In the genomic region with DNA sequence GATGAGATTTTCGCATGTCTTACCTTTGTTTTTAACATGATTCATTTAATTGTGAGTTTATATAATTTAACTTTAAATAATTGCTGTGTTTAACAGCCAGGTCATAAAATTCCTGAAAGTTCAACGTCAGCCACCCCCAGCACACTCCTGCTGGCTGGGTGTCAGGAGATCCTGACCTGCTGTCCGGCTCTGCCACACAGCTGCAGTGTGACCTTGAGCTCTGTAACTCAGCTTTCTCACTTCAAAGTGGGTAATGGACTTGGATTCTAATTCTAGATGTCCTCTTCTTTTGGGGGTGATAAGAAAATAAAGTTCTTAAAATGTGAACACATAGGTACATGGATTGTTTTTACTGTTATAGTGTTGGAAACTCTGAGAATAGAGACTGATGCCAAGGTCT, we compare ENCODE assay signal across 20 cellular contexts. TPM values are rescaled to one million over a fixed set of nuclear protein-coding genes. Genes with fewer than 3 reads are reported as not detected.
A peak's percentile ranks its signal among the peaks of the same experiment; 100 is the strongest.
DNase-seq lines count a peak whose midpoint lies in the region; ATAC-seq and TF ChIP-seq lines count a peak whose summit lies in the region.
"Had no signal": no experiment of that assay in that cellular context is flagged by ENCODE, and none has a peak within 500 bp of the region (broad histone marks: within the 10 kb centered on the region; RNA-seq: fewer than 3 reads in every experiment).

No MANE protein-coding gene starts in this region.

- TF ChIP-seq POLR2A in testis (IDR thresholded peaks at IDR 0.05) = no peak

- DNase-seq in heart right ventricle (peak in 1 of 2 donors; percentile 28), Right ventricle myocardium inferior (ENCODE audit: missing footprints) (no peak), left ventricle myocardium superior (peak; percentile 52), testis (peak; percentile 62), neural progenitor cell (ENCODE audit: low spot score) (no peak)
- DNase-seq in effector memory CD8-positive, alpha-beta T cell = no peak
- DNase-seq: ACHN; BE2C; C1 segment of cervical spinal cord; CD4-positive, CD25-positive, alpha-beta regulatory T cell; CD8-positive, alpha-beta memory T cell; COR-L47; DMS 273 treated with DMSO at 0.1 percent for 48 hours; DMS53; DND-41; EL had no signal

- peak in 1 of 2 donors; percentile 29 for TF ChIP-seq RAD21 in liver (IDR thresholded peaks at IDR 0.05)

- H3K36me3 Mint-ChIP-seq in effector memory CD8-positive, alpha-beta T cell (ENCODE audit: insufficient read depth) = peaks cover 32% of the 10 kb centered on the region
- peaks cover 9% of the 10 kb centered on the region for H3K36me3 Mint-ChIP-seq in neural progenitor cell

- H3K4me2 ChIP-seq in neural progenitor cell = no peak overlapping the region

- H3K9me3 ChIP-seq in heart right ventricle = no peaks in the 10 kb centered on the region
- H3K9me3 ChIP-seq in liver (ENCODE audit: control insufficient read depth in 4 of 4, low read length in 3 of 4) = no peaks in the 10 kb centered on the region
- H3K9me3 ChIP-seq in testis = no peaks in the 10 kb centered on the region
- no peaks in the 10 kb centered on the region for H3K9me3 ChIP-seq in neural progenitor cell (ENCODE audit: low read depth)
- H3K9me3 ChIP-seq: BE2C had no signal

- 54 to 71% methylated on average over 3 of the region's 3 CpGs for WGBS in heart right ventricle, 2 donors
- 50% methylated on average over 3 of the region's 3 CpGs for WGBS in liver
- 41 to 52% methylated on average over 3 of the region's 3 CpGs for WGBS in testis, 2 donors

- H3K27ac Mint-ChIP-seq in effector memory CD8-positive, alpha-beta T cell = no peak overlapping the region
- H3K27ac Mint-ChIP-seq in neural progenitor cell = no peak overlapping the region
- H3K27ac Mint-ChIP-seq: CD4-positive, CD25-positive, alpha-beta regulatory T cell; H9 had no signal

- no peaks in the 10 kb centered on the region for H3F3A ChIP-seq in neural progenitor cell (ENCODE audit: low read depth)

- H3K27me3 Mint-ChIP-seq in effector memory CD8-positive, alpha-beta T cell = no peaks in the 10 kb centered on the region
- H3K27me3 Mint-ChIP-seq in neural progenitor cell (ENCODE audit: insufficient read depth, low read depth) = peaks cover 3% of the 10 kb centered on the region
- H3K27me3 Mint-ChIP-seq: CD4-positive, CD25-positive, alpha-beta regulatory T cell; CD8-positive, alpha-beta memory T cell had no signal

- peaks cover 0 to 56% (median 26%) of the 10 kb centered on the region in 9 donors for H3K4me1 ChIP-seq in heart right ventricle
- peaks cover 12 to 33% (median 26%) of the 10 kb centered on the region in 4 donors for H3K4me1 ChIP-seq in liver (ENCODE audit: control insufficient read depth in 4 of 4, insufficient read depth in 4 of 4, low read length in 3 of 4)
- H3K4me1 ChIP-seq in testis = peaks cover 22% of the 10 kb centered on the region
- H3K4me1 ChIP-seq in neural progenitor cell = no peaks in the 10 kb centered on the region

- intact Hi-C loops in heart right ventricle (cut with DNase I) (no loop called here), Right ventricle myocardium inferior (cut with DNase I) (no loop called here), left ventricle myocardium superior (cut with micrococcal nuclease) (no loop called here), testis (cut with DNase I; ENCODE audit: low total_unique reads) (no loop called here)

- no peaks in the 10 kb centered on the region for H3K9me3 Mint-ChIP-seq in effector memory CD8-positive, alpha-beta T cell
- H3K9me3 Mint-ChIP-seq in neural progenitor cell = no peaks in the 10 kb centered on the region
- H3K9me3 Mint-ChIP-seq: CD4-positive, CD25-positive, alpha-beta regulatory T cell; CD8-positive, alpha-beta memory T cell; H9 had no signal

- H3K27ac ChIP-seq in heart right ventricle = peak overlapping the region in 2 of 10 donors; percentile 25 to 38
- peak overlapping the region; percentile 28 to 35 for H3K27ac ChIP-seq in liver (ENCODE audit: low read depth in 1 of 2, low read length in 2 of 2)
- H3K27ac ChIP-seq in testis = no peak overlapping the region
- H3K27ac ChIP-seq in neural progenitor cell = no peak overlapping the region

- no peak overlapping the region for H3K4me3 ChIP-seq in heart right ventricle
- H3K4me3 ChIP-seq in liver (ENCODE audit: low read depth in 1 of 3, low read length in 3 of 3) = no peak overlapping the region
- no peak overlapping the region for H3K4me3 ChIP-seq in testis
- H3K4me3 ChIP-seq in neural progenitor cell = no peak overlapping the region
- H3K4me3 ChIP-seq: GM12878 had no signal

- peak overlapping the region in 1 of 2 donors; percentile 39 for H3K9ac ChIP-seq in liver (ENCODE audit: low read depth in 1 of 2, low read length in 2 of 2)
- no peak overlapping the region for H3K9ac ChIP-seq in neural progenitor cell

- no peak overlapping the region for H2AFZ ChIP-seq in neural progenitor cell (replicated peaks)

- H3K27me3 ChIP-seq in heart right ventricle (no peaks in the 10 kb centered on the region), liver (ENCODE audit: control insufficient read depth in 4 of 4, insufficient read depth in 4 of 4, low read length in 3 of 4) (no peaks in the 10 kb centered on the region), testis (no peaks in the 10 kb centered on the region), neural progenitor cell (no peaks in the 10 kb centered on the region)
- H3K27me3 ChIP-seq: BE2C had no signal

- H4K20me1 ChIP-seq in neural progenitor cell (ENCODE audit: low read depth) = no peaks in the 10 kb centered on the region

- peaks cover 0 to 61% (median 14%) of the 10 kb centered on the region in 9 donors for H3K36me3 ChIP-seq in heart right ventricle
- H3K36me3 ChIP-seq in liver (ENCODE audit: control insufficient read depth in 4 of 4, insufficient read depth in 3 of 4, low read depth in 1 of 4, low read length in 3 of 4) = peaks cover 0 to 19% (median 4%) of the 10 kb centered on the region in 4 donors
- no peaks in the 10 kb centered on the region for H3K36me3 ChIP-seq in testis (ENCODE audit: low read depth, missing control alignments)
- H3K36me3 ChIP-seq in neural progenitor cell = no peaks in the 10 kb centered on the region

- H3K4me3 Mint-ChIP-seq in effector memory CD8-positive, alpha-beta T cell = no peak overlapping the region
- no peak overlapping the region for H3K4me3 Mint-ChIP-seq in neural progenitor cell
- H3K4me3 Mint-ChIP-seq: CD4-positive, CD25-positive, alpha-beta regulatory T cell; CD8-positive, alpha-beta memory T cell; H9 had no signal

- no peak for TF ChIP-seq CTCF in heart right ventricle (IDR thresholded peaks at IDR 0.05)
- TF ChIP-seq CTCF in liver (IDR thresholded peaks at IDR 0.05; ENCODE audit: low read depth, low read length, missing input control) = no peak
- TF ChIP-seq CTCF in testis (IDR thresholded peaks at IDR 0.05) = no peak
- no peak for TF ChIP-seq CTCF in neural progenitor cell (IDR thresholded peaks at IDR 0.05)

- H3K79me2 ChIP-seq in neural progenitor cell (ENCODE audit: low read depth) = no peaks in the 10 kb centered on the region

- peaks cover 17 to 30% of the 10 kb centered on the region in 2 donors for H3K4me1 Mint-ChIP-seq in effector memory CD8-positive, alpha-beta T cell (ENCODE audit: low read depth in 2 of 2)
- H3K4me1 Mint-ChIP-seq in neural progenitor cell = peaks cover 14% of the 10 kb centered on the region
- H3K4me1 Mint-ChIP-seq: H9 had no signal

- ATAC-seq in heart right ventricle (peak in 6 of 8 donors; percentile 60 to 69 (median 64)), Right ventricle myocardium inferior (no peak), left ventricle myocardium superior (peak; percentile 72)
- ATAC-seq in effector memory CD8-positive, alpha-beta T cell (replicated peaks) = no peak
- ATAC-seq: GM12878 had no signal

TF ChIP-seq in liver, 16 proteins besides CTCF, POLR2A, EP300 and RAD21 (continues in another document):
- peak; percentile 31 for TF ChIP-seq NR2F2 (IDR thresholded peaks at IDR 0.05)

RNA-seq across cellular contexts. Expression of a gene that starts 10.9 kb away (rescaled TPM):
- total RNA-seq in heart right ventricle (10 to 100 TPM; 30.7 to 49.6 (median 35.3) TPM), Right ventricle myocardium inferior (39.5 TPM), left ventricle myocardium superior (41.9 TPM), liver (10 to 100 TPM; 19.3 to 35.0 TPM), testis (10 to 100 TPM; 74.0 to 84.1 TPM), neural progenitor cell (ENCODE audit: low replicate concordance) (17.6 and 19.5 TPM in 2 replicates)
- polyA plus RNA-seq in heart right ventricle (10 to 100 TPM; 19.9 to 24.6 TPM), liver (10 to 100 TPM; 12.6 to 21.1 TPM), testis (ENCODE audit: insufficient read depth, low read depth, low replicate concordance) (54.2 TPM)

RNA-seq across cellular contexts. Expression of a gene that starts 11.6 kb away (rescaled TPM):
- total RNA-seq in heart right ventricle = 10 to 100 TPM in 8 of 10 donors, 1 to 10 TPM in 2; 7.2 to 16.7 (median 11.4) TPM
- 1 to 10 TPM; 4.2 to 4.6 TPM for polyA plus RNA-seq in heart right ventricle
- total RNA-seq in Right ventricle myocardium inferior = 12.3 TPM
- 9.7 TPM for total RNA-seq in left ventricle myocardium superior
- total RNA-seq in liver = 10 to 100 TPM; 31.8 to 35.4 TPM
- polyA plus RNA-seq in liver = 10 to 100 TPM; 14.1 to 16.6 TPM
- 10 to 100 TPM; 69.3 to 82.9 TPM for total RNA-seq in testis
- polyA plus RNA-seq in testis (ENCODE audit: insufficient read depth, low read depth, low replicate concordance) = 30.8 TPM
- total RNA-seq in neural progenitor cell (ENCODE audit: low replicate concordance) = 41.0 and 45.0 TPM in 2 replicates

RNA-seq across cellular contexts. Expression of a gene that starts 17.8 kb away (rescaled TPM):
- total RNA-seq in heart right ventricle = 10 to 100 TPM; 32.2 to 47.5 (median 41.5) TPM
- polyA plus RNA-seq in heart right ventricle = 10 to 100 TPM; 48.8 to 49.5 TPM
- total RNA-seq in Right ventricle myocardium inferior = 36.8 TPM
- 39.5 TPM for total RNA-seq in left ventricle myocardium superior
- total RNA-seq in liver = 10 to 100 TPM; 25.3 to 26.8 TPM
- polyA plus RNA-seq in liver = 10 to 100 TPM; 22.1 to 34.3 TPM
- total RNA-seq in testis = 10 to 100 TPM; 85.0 to 86.9 TPM
- polyA plus RNA-seq in testis (ENCODE audit: insufficient read depth, low read depth, low replicate concordance) = 94.0 TPM
- 76.0 and 109 TPM in 2 replicates for total RNA-seq in neural progenitor cell (ENCODE audit: low replicate concordance)

RNA-seq across cellular contexts. Expression of a gene that starts 18.0 kb away (rescaled TPM):
- 10 to 100 TPM; 26.6 to 52.2 (median 42.5) TPM for total RNA-seq in heart right ventricle
- polyA plus RNA-seq in heart right ventricle = 10 to 100 TPM; 21.6 to 29.4 TPM
- 36.1 TPM for total RNA-seq in Right ventricle myocardium inferior
- 40.9 TPM for total RNA-seq in left ventricle myocardium superior
- 10 to 100 TPM; 14.1 to 32.2 TPM for total RNA-seq in liver
- 10 to 100 TPM; 24.1 to 30.1 TPM for polyA plus RNA-seq in liver
- total RNA-seq in testis = 10 to 100 TPM; 35.1 to 47.9 TPM
- 27.4 TPM for polyA plus RNA-seq in testis (ENCODE audit: insufficient read depth, low read depth, low replicate concordance)
- total RNA-seq in neural progenitor cell (ENCODE audit: low replicate concordance) = 34.5 and 48.4 TPM in 2 replicates

RNA-seq across cellular contexts. Expression of a gene that starts 40.8 kb away (rescaled TPM):
- not detected for total RNA-seq in heart right ventricle
- polyA plus RNA-seq in heart right ventricle = not detected
- total RNA-seq in Right ventricle myocardium inferior = not detected
- total RNA-seq in left ventricle myocardium superior = not detected
- under 1 TPM in 1 of 2 donors, not detected in 1; 0.08 TPM for total RNA-seq in liver
- polyA plus RNA-seq in liver = not detected
- 10 to 100 TPM; 15.6 to 21.3 TPM for total RNA-seq in testis
- polyA plus RNA-seq in testis (ENCODE audit: insufficient read depth, low read depth, low replicate concordance) = 13.2 TPM
- 0.09 TPM in 1 of 2 replicates, not detected in the other for total RNA-seq in neural progenitor cell (ENCODE audit: low replicate concordance)
- total RNA-seq: G401 had no signal

Comparison
In these comparisons a context has a peak if more than half of its experiments do, and no peak if none do; other contexts are left out.
1. ATAC-seq: peak in heart right ventricle (6 of 8) and left ventricle myocardium superior (single experiment); none in Right ventricle myocardium inferior (single experiment) and effector memory CD8-positive, alpha-beta T cell (single experiment).
2. DNase-seq: peak in left ventricle myocardium superior (single experiment) and testis (single experiment); none in Right ventricle myocardium inferior (single experiment), effector memory CD8-positive, alpha-beta T cell (0 of 3) and neural progenitor cell (single experiment).
3. H3K27ac ChIP-seq: peak in liver (2 of 2); none in testis (0 of 2) and neural progenitor cell (single experiment).